ENCODE assay signal across 26 cellular contexts in genomic region chrX:103056902-103057301, GRCh38. TPM values are rescaled to one million over a fixed set of nuclear protein-coding genes. Genes with fewer than 3 reads are reported as not detected.
"Had no signal": no experiment of that assay in that cellular context is flagged by ENCODE, and none has a peak within 500 bp of the region (broad histone marks: within the 10 kb centered on the region; RNA-seq: fewer than 3 reads in every experiment).

No MANE protein-coding gene starts in this region.

- H3K9me3 ChIP-seq: breast epithelium had no signal

- ATAC-seq: activated CD4-positive, alpha-beta T cell treated with anti-CD3 and anti-CD28 coated beads for 36 hours; activated CD8-positive, alpha-beta T cell treated with anti-CD3 and anti-CD28 coated beads for 36 hours; activated T-cell treated with anti-CD3 and anti-CD28 coated beads, Interleukin-2, amount 50 U/mL, for 72 hours; Panc1; Right ventricle myocardium inferior; T-cell had no signal

- H3K4me3 ChIP-seq: breast epithelium, SK-N-MC had no signal

- H3K4me1 ChIP-seq: breast epithelium had no signal

- H3K27ac Mint-ChIP-seq: activated CD4-positive, alpha-beta T cell treated with anti-CD3 and anti-CD28 coated beads for 36 hours; activated CD8-positive, alpha-beta T cell treated with anti-CD3 and anti-CD28 coated beads for 36 hours; activated naive CD4-positive, alpha-beta T cell treated with anti-CD3 and anti-CD28 coated beads, Interleukin-2, amount 10 ng/mL, durations not matched to agents 7 days and 5 days; activated naive CD8-positive, alpha-beta T cell treated with anti-CD3 and anti-CD28 coated beads for 36 hours; activated T-cell treated with anti-CD3 and anti-CD28 coated beads, Interleukin-2, amount 50 U/mL, for 72 hours; activated T-helper 2 cell treated with anti-CD3 and anti-CD28 coated beads, Interferon-gamma antibody, Interleukin-2, Interleukin-4, amounts not matched to agents 10 μg/mL and 5 μg/mL and 100 μg/mL, durations not matched to agents 14 hours and 24 hours and 36 hours; T-cell had no signal

- H3K4me3 Mint-ChIP-seq: activated CD4-positive, alpha-beta T cell treated with anti-CD3 and anti-CD28 coated beads for 36 hours; activated CD8-positive, alpha-beta T cell treated with anti-CD3 and anti-CD28 coated beads for 36 hours; activated naive CD4-positive, alpha-beta T cell treated with anti-CD3 and anti-CD28 coated beads, Interleukin-2, amount 10 ng/mL, durations not matched to agents 7 days and 5 days; activated naive CD8-positive, alpha-beta T cell treated with anti-CD3 and anti-CD28 coated beads for 36 hours; activated T-cell treated with anti-CD3 and anti-CD28 coated beads, Interleukin-2, amount 50 U/mL, for 72 hours; T-cell had no signal

- H3K9me3 Mint-ChIP-seq: activated CD8-positive, alpha-beta T cell treated with anti-CD3 and anti-CD28 coated beads for 36 hours; activated naive CD4-positive, alpha-beta T cell treated with anti-CD3 and anti-CD28 coated beads, Interleukin-2, amount 10 ng/mL, durations not matched to agents 7 days and 5 days; activated naive CD8-positive, alpha-beta T cell treated with anti-CD3 and anti-CD28 coated beads for 36 hours; activated T-cell treated with anti-CD3 and anti-CD28 coated beads, Interleukin-2, amount 50 U/mL, for 72 hours; activated T-helper 2 cell treated with anti-CD3 and anti-CD28 coated beads, Interferon-gamma antibody, Interleukin-2, Interleukin-4, amounts not matched to agents 10 μg/mL and 5 μg/mL and 100 μg/mL, durations not matched to agents 14 hours and 24 hours and 36 hours; T-cell had no signal

- H3K36me3 ChIP-seq: breast epithelium, WERI-Rb-1 had no signal

- H3K27me3 Mint-ChIP-seq: activated CD8-positive, alpha-beta T cell treated with anti-CD3 and anti-CD28 coated beads for 36 hours had no signal

- H3K27ac ChIP-seq: breast epithelium, SK-N-MC, WERI-Rb-1 had no signal

- H3K4me1 Mint-ChIP-seq: activated CD4-positive, alpha-beta T cell treated with anti-CD3 and anti-CD28 coated beads for 36 hours; activated naive CD4-positive, alpha-beta T cell treated with anti-CD3 and anti-CD28 coated beads, Interleukin-2, amount 10 ng/mL, durations not matched to agents 7 days and 5 days; activated naive CD8-positive, alpha-beta T cell treated with anti-CD3 and anti-CD28 coated beads for 36 hours; T-cell had no signal

- DNase-seq: activated CD4-positive, alpha-beta T cell treated with anti-CD3 and anti-CD28 coated beads for 36 hours; activated CD8-positive, alpha-beta memory T cell treated with anti-CD3 and anti-CD28 coated beads, Interleukin-2, amount 50 U/mL, for 4 hours; activated CD8-positive, alpha-beta T cell treated with anti-CD3 and anti-CD28 coated beads for 36 hours; activated gamma-delta T cell treated with Interleukin-2 at 50 U/mL for 16 hours; activated naive CD4-positive, alpha-beta T cell treated with anti-CD3 and anti-CD28 coated beads, Interleukin-2, amount 10 ng/mL, durations not matched to agents 7 days and 5 days; activated naive CD8-positive, alpha-beta T cell treated with anti-CD3 and anti-CD28 coated beads for 36 hours; activated T-cell treated with anti-CD3 and anti-CD28 coated beads, Interleukin-2, amount 50 U/mL, for 72 hours; caudate nucleus; Karpas-422; NCI-H1105 treated with DMSO at 0.1 percent for 48 hours; NCI-H146; NCI-H187 treated with DMSO at 0.1 percent for 48 hours; NCI-H2081 treated with DMSO at 0.1 percent for 48 hours; NCI-H446; NCI-H524; NCI-H774; NK-92 treated with Interleukin-12 subunit alpha and Interleukin-12 subunit beta, amount 100 ng/mL, for 24 hours; OCI-M1; T-cell; WERI-Rb-1 had no signal

- H3K36me3 Mint-ChIP-seq: activated naive CD4-positive, alpha-beta T cell treated with anti-CD3 and anti-CD28 coated beads, Interleukin-2, amount 10 ng/mL, durations not matched to agents 7 days and 5 days; activated naive CD8-positive, alpha-beta T cell treated with anti-CD3 and anti-CD28 coated beads for 36 hours; T-cell had no signal

RNA-seq across cellular contexts. Expression of gene BEX1, which starts 7.1 kb away (rescaled TPM):
- total RNA-seq: activated T-helper 2 cell treated with anti-CD3 and anti-CD28 coated beads, Interferon-gamma antibody, Interleukin-2, Interleukin-4, amounts not matched to agents 10 μg/mL and 5 μg/mL and 100 μg/mL, durations not matched to agents 14 hours and 24 hours and 36 hours; T-helper 2 cell treated with Interferon-gamma antibody and Interleukin-4, amounts not matched to agents 100 ng/mL and 5 ng/mL, for 36 hours had no signal

RNA-seq across cellular contexts. Expression of gene NXF3, which starts 36.0 kb away (rescaled TPM):
- total RNA-seq: activated CD4-positive, alpha-beta T cell treated with anti-CD3 and anti-CD28 coated beads for 36 hours; activated CD8-positive, alpha-beta T cell treated with anti-CD3 and anti-CD28 coated beads for 36 hours; activated naive CD8-positive, alpha-beta T cell treated with anti-CD3 and anti-CD28 coated beads for 36 hours; activated T-helper 2 cell treated with anti-CD3 and anti-CD28 coated beads, Interferon-gamma antibody, Interleukin-2, Interleukin-4, amounts not matched to agents 10 μg/mL and 5 μg/mL and 100 μg/mL, durations not matched to agents 14 hours and 24 hours and 36 hours; T-cell; T-helper 2 cell treated with Interferon-gamma antibody and Interleukin-4, amounts not matched to agents 100 ng/mL and 5 ng/mL, for 36 hours had no signal
